14 cellular contexts compared by ENCODE assay signal in the genomic region with DNA sequence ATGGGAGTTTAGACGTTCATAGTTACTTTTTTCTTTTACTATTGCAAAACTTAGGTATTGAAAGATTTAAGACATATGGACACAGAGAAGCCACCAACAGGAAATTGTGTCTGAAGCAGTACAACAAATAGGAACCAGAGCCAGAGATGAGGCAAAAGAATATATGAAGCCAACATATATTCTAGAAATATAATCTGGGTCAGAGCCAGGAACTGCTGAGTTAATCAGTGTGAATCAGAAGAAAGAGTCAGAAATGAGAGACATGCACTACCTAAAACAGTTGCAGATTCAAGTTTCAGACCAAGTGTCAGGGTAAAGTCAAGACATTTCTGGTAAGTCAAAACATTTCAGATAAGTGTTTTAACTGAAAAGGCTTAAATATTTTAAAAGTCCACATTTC.
DNase-seq lines count a peak whose midpoint lies in the region; ATAC-seq and TF ChIP-seq lines count a peak whose summit lies in the region.
"Had no signal": no experiment of that assay in that cellular context is flagged by ENCODE, and none has a peak within 500 bp of the region (broad histone marks: within the 10 kb centered on the region; RNA-seq: fewer than 3 reads in every experiment).

No MANE protein-coding gene starts in this region.

- H3K36me3 Mint-ChIP-seq in GM23338 (ENCODE audit: low read depth) = peaks cover 18% of the 10 kb centered on the region; the same call in 2 of the 3 replicates
- H3K36me3 Mint-ChIP-seq in activated CD8-positive, alpha-beta memory T cell treated with anti-CD3 and anti-CD28 coated beads, Interleukin-2, amount 10 ng/mL, durations not matched to agents 7 days and 5 days = no peaks in the 10 kb centered on the region

- 0 out of 2 replicates have a peak overlapping the region, but pooled peaks have one; percentile 40 for H3K4me2 ChIP-seq in GM23338

- no peaks in the 10 kb centered on the region for H3K27me3 Mint-ChIP-seq in GM23338 (ENCODE audit: insufficient read depth, low read depth, poor library complexity)
- no peaks in the 10 kb centered on the region for H3K27me3 Mint-ChIP-seq in activated CD8-positive, alpha-beta memory T cell treated with anti-CD3 and anti-CD28 coated beads, Interleukin-2, amount 10 ng/mL, durations not matched to agents 7 days and 5 days

- H3K9me2 ChIP-seq in GM23338 (ENCODE audit: insufficient read depth) = no peaks in the 10 kb centered on the region

- H3F3A ChIP-seq in GM23338 (replicated peaks; ENCODE audit: low read depth) = no peaks in the 10 kb centered on the region

- H3K27me3 ChIP-seq in GM23338 (ENCODE audit: insufficient read depth) = no peaks in the 10 kb centered on the region

- CTCF ChIA-PET in activated CD8-positive, alpha-beta memory T cell treated with anti-CD3 and anti-CD28 coated beads, Interleukin-2, amount 10 ng/mL, durations not matched to agents 7 days and 5 days (lab: Charles Lee) = no interaction called here

- H3K4me3 Mint-ChIP-seq in GM23338 = no peak overlapping the region
- no peak overlapping the region for H3K4me3 Mint-ChIP-seq in activated CD8-positive, alpha-beta memory T cell treated with anti-CD3 and anti-CD28 coated beads, Interleukin-2, amount 10 ng/mL, durations not matched to agents 7 days and 5 days
- H3K4me3 Mint-ChIP-seq: T-helper 2 cell treated with Interferon-gamma antibody and Interleukin-4, amounts not matched to agents 5 μg/mL and 100 μg/mL, for 36 hours had no signal

- H3K4me1 ChIP-seq in GM23338 (ENCODE audit: insufficient read depth) = peaks cover 53% of the 10 kb centered on the region

- peaks cover 56% of the 10 kb centered on the region for H3K4me1 Mint-ChIP-seq in GM23338
- H3K4me1 Mint-ChIP-seq in activated CD8-positive, alpha-beta memory T cell treated with anti-CD3 and anti-CD28 coated beads, Interleukin-2, amount 10 ng/mL, durations not matched to agents 7 days and 5 days = peaks cover 6% of the 10 kb centered on the region

- TF ChIP-seq CTCF in GM23338 (conservative IDR thresholded peaks at IDR 0.05; ENCODE audit: low read depth in 2 of 2) = no peak
- no peak for TF ChIP-seq CTCF in omental fat pad (IDR thresholded peaks at IDR 0.05)

- H4K20me1 ChIP-seq in GM23338 (replicated peaks; ENCODE audit: insufficient read depth) = no peaks in the 10 kb centered on the region

- peak overlapping the region; percentile 92 for H3K27ac Mint-ChIP-seq in GM23338
- H3K27ac Mint-ChIP-seq in activated CD8-positive, alpha-beta memory T cell treated with anti-CD3 and anti-CD28 coated beads, Interleukin-2, amount 10 ng/mL, durations not matched to agents 7 days and 5 days = no peak overlapping the region

- no peak overlapping the region for H2AFZ ChIP-seq in GM23338

- peaks cover 3% of the 10 kb centered on the region; the same call in 1 of the 3 replicates for H3K9me3 Mint-ChIP-seq in GM23338
- H3K9me3 Mint-ChIP-seq in activated CD8-positive, alpha-beta memory T cell treated with anti-CD3 and anti-CD28 coated beads, Interleukin-2, amount 10 ng/mL, durations not matched to agents 7 days and 5 days (ENCODE audit: low read depth) = peaks cover 2% of the 10 kb centered on the region

- no peaks in the 10 kb centered on the region for H3K36me3 ChIP-seq in GM23338 (ENCODE audit: insufficient read depth)

- DNase-seq in EL = peak; percentile 67
- DNase-seq in GM23338 (ENCODE audit: low spot score) = no peak
- peak; percentile 12 for DNase-seq in glomerular visceral epithelial cell (ENCODE audit: extremely low spot score)
- DNase-seq in left colon = no peak
- DNase-seq in omental fat pad (ENCODE audit: low spot score) = no peak
- DNase-seq in activated CD8-positive, alpha-beta memory T cell treated with anti-CD3 and anti-CD28 coated beads, Interleukin-2, amount 10 ng/mL, durations not matched to agents 7 days and 5 days = no peak
- DNase-seq: activated CD4-positive, alpha-beta T cell treated with anti-CD3 and anti-CD28 coated beads, Interleukin-2, amount 50 U/mL, for 1 hour; C1 segment of cervical spinal cord; hippocampal formation; NCI-H1048; NCI-H510A had no signal

- intact Hi-C loops in left colon (cut with DNase I, micrococcal nuclease) = no loop called here

- no peak overlapping the region; the same call in none of the 2 replicates for H3K27ac ChIP-seq in GM23338 (ENCODE audit: low read depth)

- H3K4me3 ChIP-seq in GM23338 = no peak overlapping the region

- H3K79me2 ChIP-seq in GM23338 (replicated peaks; ENCODE audit: insufficient read depth) = no peaks in the 10 kb centered on the region

- no peak for ATAC-seq in GM23338
- ATAC-seq in SK-N-SH treated with all-trans-retinoic acid at 6 μM for 48 hours = peak; percentile 46
- no peak for ATAC-seq in left colon
- no peak for ATAC-seq in omental fat pad (ENCODE audit: low FRiP score)
- ATAC-seq in activated CD8-positive, alpha-beta memory T cell treated with anti-CD3 and anti-CD28 coated beads, Interleukin-2, amount 10 ng/mL, durations not matched to agents 7 days and 5 days = no peak
- no peak for ATAC-seq in HG03095 (IDR thresholded peaks at IDR 0.05; ENCODE audit: unreplicated experiment)

TF ChIP-seq in GM23338, 12 proteins besides CTCF, POLR2A, EP300 and RAD21 (continues in another document):
- TF ChIP-seq, protein P1, sequence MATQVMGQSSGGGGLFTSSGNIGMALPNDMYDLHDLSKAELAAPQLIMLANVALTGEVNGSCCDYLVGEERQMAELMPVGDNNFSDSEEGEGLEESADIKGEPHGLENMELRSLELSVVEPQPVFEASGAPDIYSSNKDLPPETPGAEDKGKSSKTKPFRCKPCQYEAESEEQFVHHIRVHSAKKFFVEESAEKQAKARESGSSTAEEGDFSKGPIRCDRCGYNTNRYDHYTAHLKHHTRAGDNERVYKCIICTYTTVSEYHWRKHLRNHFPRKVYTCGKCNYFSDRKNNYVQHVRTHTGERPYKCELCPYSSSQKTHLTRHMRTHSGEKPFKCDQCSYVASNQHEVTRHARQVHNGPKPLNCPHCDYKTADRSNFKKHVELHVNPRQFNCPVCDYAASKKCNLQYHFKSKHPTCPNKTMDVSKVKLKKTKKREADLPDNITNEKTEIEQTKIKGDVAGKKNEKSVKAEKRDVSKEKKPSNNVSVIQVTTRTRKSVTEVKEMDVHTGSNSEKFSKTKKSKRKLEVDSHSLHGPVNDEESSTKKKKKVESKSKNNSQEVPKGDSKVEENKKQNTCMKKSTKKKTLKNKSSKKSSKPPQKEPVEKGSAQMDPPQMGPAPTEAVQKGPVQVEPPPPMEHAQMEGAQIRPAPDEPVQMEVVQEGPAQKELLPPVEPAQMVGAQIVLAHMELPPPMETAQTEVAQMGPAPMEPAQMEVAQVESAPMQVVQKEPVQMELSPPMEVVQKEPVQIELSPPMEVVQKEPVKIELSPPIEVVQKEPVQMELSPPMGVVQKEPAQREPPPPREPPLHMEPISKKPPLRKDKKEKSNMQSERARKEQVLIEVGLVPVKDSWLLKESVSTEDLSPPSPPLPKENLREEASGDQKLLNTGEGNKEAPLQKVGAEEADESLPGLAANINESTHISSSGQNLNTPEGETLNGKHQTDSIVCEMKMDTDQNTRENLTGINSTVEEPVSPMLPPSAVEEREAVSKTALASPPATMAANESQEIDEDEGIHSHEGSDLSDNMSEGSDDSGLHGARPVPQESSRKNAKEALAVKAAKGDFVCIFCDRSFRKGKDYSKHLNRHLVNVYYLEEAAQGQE (IDR thresholded peaks at IDR 0.05; ENCODE audit: unreplicated experiment) = no peak
- no peak for TF ChIP-seq ZNF114 (CRISPR knock-in tag; IDR thresholded peaks at IDR 0.05)
- TF ChIP-seq EZH2phosphoT487 (IDR thresholded peaks at IDR 0.05; ENCODE audit: unreplicated experiment) = no peak

TF ChIP-seq in SK-N-SH treated with all-trans-retinoic acid at 6 μM for 48 hours, 23 proteins besides CTCF, POLR2A, EP300 and RAD21 (continues in another document):
- TF ChIP-seq ZFP30 (CRISPR knock-in tag; IDR thresholded peaks at IDR 0.05) (no peak), ISL1 (CRISPR knock-in tag; IDR thresholded peaks at IDR 0.05) (no peak), BACH2 (CRISPR knock-in tag; IDR thresholded peaks at IDR 0.05; ENCODE audit: borderline replicate concordance) (no peak), ESRRG (CRISPR knock-in tag; IDR thresholded peaks at IDR 0.05) (no peak), ARNTL (CRISPR knock-in tag; IDR thresholded peaks at IDR 0.05; ENCODE audit: borderline replicate concordance, low read depth) (no peak), ZC3H10 (CRISPR knock-in tag; IDR thresholded peaks at IDR 0.05) (no peak), TOX (CRISPR knock-in tag; IDR thresholded peaks at IDR 0.05; ENCODE audit: borderline replicate concordance) (no peak)
- TF ChIP-seq, protein P2, sequence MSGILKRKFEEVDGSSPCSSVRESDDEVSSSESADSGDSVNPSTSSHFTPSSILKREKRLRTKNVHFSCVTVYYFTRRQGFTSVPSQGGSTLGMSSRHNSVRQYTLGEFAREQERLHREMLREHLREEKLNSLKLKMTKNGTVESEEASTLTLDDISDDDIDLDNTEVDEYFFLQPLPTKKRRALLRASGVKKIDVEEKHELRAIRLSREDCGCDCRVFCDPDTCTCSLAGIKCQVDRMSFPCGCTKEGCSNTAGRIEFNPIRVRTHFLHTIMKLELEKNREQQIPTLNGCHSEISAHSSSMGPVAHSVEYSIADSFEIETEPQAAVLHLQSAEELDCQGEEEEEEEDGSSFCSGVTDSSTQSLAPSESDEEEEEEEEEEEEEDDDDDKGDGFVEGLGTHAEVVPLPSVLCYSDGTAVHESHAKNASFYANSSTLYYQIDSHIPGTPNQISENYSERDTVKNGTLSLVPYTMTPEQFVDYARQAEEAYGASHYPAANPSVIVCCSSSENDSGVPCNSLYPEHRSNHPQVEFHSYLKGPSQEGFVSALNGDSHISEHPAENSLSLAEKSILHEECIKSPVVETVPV (CRISPR knock-in tag; IDR thresholded peaks at IDR 0.05) = no peak
- TF ChIP-seq, protein P3, sequence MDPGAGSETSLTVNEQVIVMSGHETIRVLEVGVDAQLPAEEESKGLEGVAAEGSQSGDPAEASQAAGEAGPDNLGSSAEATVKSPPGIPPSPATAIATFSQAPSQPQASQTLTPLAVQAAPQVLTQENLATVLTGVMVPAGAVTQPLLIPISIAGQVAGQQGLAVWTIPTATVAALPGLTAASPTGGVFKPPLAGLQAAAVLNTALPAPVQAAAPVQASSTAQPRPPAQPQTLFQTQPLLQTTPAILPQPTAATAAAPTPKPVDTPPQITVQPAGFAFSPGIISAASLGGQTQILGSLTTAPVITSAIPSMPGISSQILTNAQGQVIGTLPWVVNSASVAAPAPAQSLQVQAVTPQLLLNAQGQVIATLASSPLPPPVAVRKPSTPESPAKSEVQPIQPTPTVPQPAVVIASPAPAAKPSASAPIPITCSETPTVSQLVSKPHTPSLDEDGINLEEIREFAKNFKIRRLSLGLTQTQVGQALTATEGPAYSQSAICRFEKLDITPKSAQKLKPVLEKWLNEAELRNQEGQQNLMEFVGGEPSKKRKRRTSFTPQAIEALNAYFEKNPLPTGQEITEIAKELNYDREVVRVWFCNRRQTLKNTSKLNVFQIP (CRISPR knock-in tag; IDR thresholded peaks at IDR 0.05; ENCODE audit: borderline replicate concordance, low read depth) = no peak

Comparison
In these comparisons a context has a peak if more than half of its experiments do, and no peak if none do; other contexts are left out.
1. DNase-seq: peak in EL (single experiment) and glomerular visceral epithelial cell (single experiment); none in GM23338 (single experiment), left colon (0 of 2), omental fat pad (single experiment) and activated CD8-positive, alpha-beta memory T cell treated with anti-CD3 and anti-CD28 coated beads, Interleukin-2, amount 10 ng/mL, durations not matched to agents 7 days and 5 days (single experiment).